Comparison of ENCODE assay signal across 1 cellular context in the genomic region with DNA sequence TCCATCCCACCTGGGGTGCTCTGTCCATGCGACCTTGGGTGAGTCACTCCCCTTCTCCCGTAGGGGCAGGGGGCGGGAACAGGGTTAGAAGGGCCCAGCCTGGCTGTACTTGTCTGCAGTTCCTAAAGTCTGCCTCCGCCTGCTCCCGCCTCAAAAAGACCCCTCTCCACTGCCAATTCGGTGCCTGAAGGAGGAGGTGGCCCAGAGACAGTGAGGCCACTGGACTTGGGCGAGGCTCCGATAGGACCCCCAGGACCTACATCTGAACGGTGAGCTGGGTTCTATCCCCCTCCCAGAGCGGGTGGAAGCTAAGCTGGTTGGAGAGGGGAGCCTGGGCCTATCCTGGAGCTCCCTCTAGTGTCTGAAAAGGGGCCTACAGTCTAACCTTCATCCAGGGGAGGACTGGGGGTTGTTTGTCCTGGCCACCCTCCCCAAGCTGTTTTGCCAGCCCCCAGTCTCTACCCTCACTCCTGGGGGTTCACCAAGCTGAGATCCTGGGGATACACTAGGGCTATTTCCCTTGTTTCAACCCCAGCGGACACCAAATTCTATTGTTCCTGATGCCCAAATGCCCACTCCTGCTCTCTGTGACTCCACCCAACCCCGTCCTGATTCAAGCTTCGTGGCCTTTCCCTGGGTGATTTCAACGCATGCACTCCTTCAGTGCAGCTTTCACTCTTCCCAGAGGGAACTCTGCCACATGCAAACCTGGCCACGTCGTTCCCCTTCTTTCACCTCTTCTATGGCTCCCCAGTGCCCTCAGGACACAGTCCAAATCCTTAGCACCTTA.
TF ChIP-seq lines count a peak whose summit lies in the region.

No MANE protein-coding gene starts in this region.

TF ChIP-seq in SK-N-SH treated with all-trans-retinoic acid at 6 μM for 48 hours, 23 proteins besides CTCF, POLR2A, EP300 and RAD21 (continued from another document):
- TF ChIP-seq, protein P1, sequence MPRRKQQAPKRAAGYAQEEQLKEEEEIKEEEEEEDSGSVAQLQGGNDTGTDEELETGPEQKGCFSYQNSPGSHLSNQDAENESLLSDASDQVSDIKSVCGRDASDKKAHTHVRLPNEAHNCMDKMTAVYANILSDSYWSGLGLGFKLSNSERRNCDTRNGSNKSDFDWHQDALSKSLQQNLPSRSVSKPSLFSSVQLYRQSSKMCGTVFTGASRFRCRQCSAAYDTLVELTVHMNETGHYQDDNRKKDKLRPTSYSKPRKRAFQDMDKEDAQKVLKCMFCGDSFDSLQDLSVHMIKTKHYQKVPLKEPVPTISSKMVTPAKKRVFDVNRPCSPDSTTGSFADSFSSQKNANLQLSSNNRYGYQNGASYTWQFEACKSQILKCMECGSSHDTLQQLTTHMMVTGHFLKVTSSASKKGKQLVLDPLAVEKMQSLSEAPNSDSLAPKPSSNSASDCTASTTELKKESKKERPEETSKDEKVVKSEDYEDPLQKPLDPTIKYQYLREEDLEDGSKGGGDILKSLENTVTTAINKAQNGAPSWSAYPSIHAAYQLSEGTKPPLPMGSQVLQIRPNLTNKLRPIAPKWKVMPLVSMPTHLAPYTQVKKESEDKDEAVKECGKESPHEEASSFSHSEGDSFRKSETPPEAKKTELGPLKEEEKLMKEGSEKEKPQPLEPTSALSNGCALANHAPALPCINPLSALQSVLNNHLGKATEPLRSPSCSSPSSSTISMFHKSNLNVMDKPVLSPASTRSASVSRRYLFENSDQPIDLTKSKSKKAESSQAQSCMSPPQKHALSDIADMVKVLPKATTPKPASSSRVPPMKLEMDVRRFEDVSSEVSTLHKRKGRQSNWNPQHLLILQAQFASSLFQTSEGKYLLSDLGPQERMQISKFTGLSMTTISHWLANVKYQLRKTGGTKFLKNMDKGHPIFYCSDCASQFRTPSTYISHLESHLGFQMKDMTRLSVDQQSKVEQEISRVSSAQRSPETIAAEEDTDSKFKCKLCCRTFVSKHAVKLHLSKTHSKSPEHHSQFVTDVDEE (CRISPR knock-in tag; IDR thresholded peaks at IDR 0.05), result no peak
- TF ChIP-seq ESRRG (CRISPR knock-in tag; IDR thresholded peaks at IDR 0.05) (no peak), ZFP30 (CRISPR knock-in tag; IDR thresholded peaks at IDR 0.05) (no peak), PPARA (CRISPR knock-in tag; IDR thresholded peaks at IDR 0.05; ENCODE audit: borderline replicate concordance) (no peak), TCF4 (CRISPR knock-in tag; IDR thresholded peaks at IDR 0.05; ENCODE audit: borderline replicate concordance) (no peak), ZC3H10 (CRISPR knock-in tag; IDR thresholded peaks at IDR 0.05) (no peak), BACH2 (CRISPR knock-in tag; IDR thresholded peaks at IDR 0.05; ENCODE audit: borderline replicate concordance) (no peak)
- TF ChIP-seq, protein P2, sequence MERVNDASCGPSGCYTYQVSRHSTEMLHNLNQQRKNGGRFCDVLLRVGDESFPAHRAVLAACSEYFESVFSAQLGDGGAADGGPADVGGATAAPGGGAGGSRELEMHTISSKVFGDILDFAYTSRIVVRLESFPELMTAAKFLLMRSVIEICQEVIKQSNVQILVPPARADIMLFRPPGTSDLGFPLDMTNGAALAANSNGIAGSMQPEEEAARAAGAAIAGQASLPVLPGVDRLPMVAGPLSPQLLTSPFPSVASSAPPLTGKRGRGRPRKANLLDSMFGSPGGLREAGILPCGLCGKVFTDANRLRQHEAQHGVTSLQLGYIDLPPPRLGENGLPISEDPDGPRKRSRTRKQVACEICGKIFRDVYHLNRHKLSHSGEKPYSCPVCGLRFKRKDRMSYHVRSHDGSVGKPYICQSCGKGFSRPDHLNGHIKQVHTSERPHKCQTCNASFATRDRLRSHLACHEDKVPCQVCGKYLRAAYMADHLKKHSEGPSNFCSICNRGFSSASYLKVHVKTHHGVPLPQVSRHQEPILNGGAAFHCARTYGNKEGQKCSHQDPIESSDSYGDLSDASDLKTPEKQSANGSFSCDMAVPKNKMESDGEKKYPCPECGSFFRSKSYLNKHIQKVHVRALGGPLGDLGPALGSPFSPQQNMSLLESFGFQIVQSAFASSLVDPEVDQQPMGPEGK (CRISPR knock-in tag; IDR thresholded peaks at IDR 0.05; ENCODE audit: borderline replicate concordance), result no peak
